7 cellular contexts compared by ENCODE assay signal in the genomic region with DNA sequence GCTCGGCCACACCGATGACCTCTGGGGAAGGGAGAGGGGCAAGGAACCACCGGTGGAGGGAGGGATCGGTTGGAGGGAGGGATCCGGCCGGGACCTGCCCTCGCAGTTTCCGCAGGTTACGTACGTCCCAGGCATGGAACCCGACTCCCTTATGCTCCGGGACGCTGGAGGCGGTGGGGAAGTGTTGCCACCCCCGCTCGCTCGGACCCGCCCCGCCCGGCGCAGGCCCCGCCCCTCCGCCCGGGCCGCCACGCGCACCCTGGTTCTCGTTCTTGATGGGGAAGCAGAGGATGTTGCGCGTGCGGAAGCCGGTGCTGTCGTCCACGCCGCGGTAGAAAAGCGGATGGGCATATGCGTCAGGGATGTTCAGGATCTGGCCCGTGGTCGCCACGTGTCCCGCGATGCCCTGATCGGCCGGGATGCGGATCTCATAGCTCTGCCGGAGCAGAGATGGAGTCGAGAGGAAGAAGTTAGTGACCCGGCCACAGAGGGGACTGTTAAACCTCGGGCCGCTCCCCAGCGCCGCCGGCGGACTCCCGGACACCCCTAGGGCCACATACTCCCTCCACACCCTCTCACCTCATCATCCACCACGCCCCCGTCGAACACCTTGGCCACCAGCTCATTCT.
DNase-seq lines count a peak whose midpoint lies in the region; ATAC-seq and TF ChIP-seq lines count a peak whose summit lies in the region.

No MANE protein-coding gene starts in this region.

- no peaks in the 10 kb centered on the region for H3K4me1 ChIP-seq in ectodermal cell (ENCODE audit: control insufficient read depth, insufficient read depth, low read length)
- H3K4me1 ChIP-seq in naive thymus-derived CD4-positive, alpha-beta T cell (ENCODE audit: control insufficient read depth in 2 of 2, insufficient read depth in 2 of 2, low read length in 2 of 2), result peaks cover 13 to 17% of the 10 kb centered on the region in 2 donors
- peaks cover 18% of the 10 kb centered on the region for H3K4me1 ChIP-seq in suprapubic skin
- 0 out of 2 replicates have a peak, but pooled peaks cover 3% of the 10 kb centered on the region for H3K4me1 ChIP-seq in Caco-2

- DNase-seq in activated CD4-positive, alpha-beta T cell treated with anti-CD3 and anti-CD28 coated beads for 4 hours, result peak; percentile 58 to 63
- DNase-seq in naive thymus-derived CD4-positive, alpha-beta T cell, result peak; percentile 24 to 60 (median 48)
- DNase-seq in suprapubic skin (ENCODE audit: low spot score in 2 of 2) (peak in 1 of 2 donors; percentile 74), NCI-H526 (lab: John Stamatoyannopoulos, UW) (no peak), NCI-H446 treated with DMSO at 0.1 percent for 48 hours (lab: John Stamatoyannopoulos, UW) (no peak), Caco-2 (no peak)

- WGBS in ectodermal cell, 2 experiments, result 6% methylated on average over 59 of the region's 59 CpGs
- WGBS in suprapubic skin, result 14% methylated on average over 2 of the region's 59 CpGs

- H3K9me3 Mint-ChIP-seq in naive thymus-derived CD4-positive, alpha-beta T cell, result no peaks in the 10 kb centered on the region
- no peaks in the 10 kb centered on the region for H3K9me3 Mint-ChIP-seq in Caco-2 (ENCODE audit: unreplicated experiment)

- H3K4me3 ChIP-seq in ectodermal cell (ENCODE audit: insufficient read depth, low read depth, low read length) (peak overlapping the region; percentile 20), suprapubic skin (peak overlapping the region; percentile 10), Caco-2 (ENCODE audit: low read depth, low read length) (no peak overlapping the region)
- peak overlapping the region; percentile 72 for H3K4me3 ChIP-seq in naive thymus-derived CD4-positive, alpha-beta T cell (ENCODE audit: low read length)

- H3K36me3 Mint-ChIP-seq in naive thymus-derived CD4-positive, alpha-beta T cell, result peaks cover 0 to 8% (median 0%) of the 10 kb centered on the region in 5 donors
- H3K36me3 Mint-ChIP-seq in Caco-2 (ENCODE audit: insufficient read depth, unreplicated experiment), result no peaks in the 10 kb centered on the region

- peaks cover 11 to 49% (median 25%) of the 10 kb centered on the region in 5 donors for H3K27me3 Mint-ChIP-seq in naive thymus-derived CD4-positive, alpha-beta T cell
- H3K27me3 Mint-ChIP-seq in Caco-2 (ENCODE audit: insufficient read depth, unreplicated experiment), result peaks cover 7% of the 10 kb centered on the region

- no TSS peak for BruUV-seq in Caco-2 (replicated peaks; lab: Mats Ljungman, UMichigan)

- TF ChIP-seq POLR2A in suprapubic skin (IDR thresholded peaks at IDR 0.05), result no peak

- TF ChIP-seq EP300 in suprapubic skin (IDR thresholded peaks at IDR 0.05), result no peak

- intact Hi-C loops in naive thymus-derived CD4-positive, alpha-beta T cell (cut with micrococcal nuclease), result loop anchor here (2.0 kb wide), 2 partner anchors 24 to 594 kb away; no protein-coding TSS in a partner anchor
- intact Hi-C loops in Caco-2 (cut with micrococcal nuclease; ENCODE audit: unreplicated experiment), result no loop called here

- peak overlapping the region; percentile 60 to 92 (median 76) for H3K27ac Mint-ChIP-seq in naive thymus-derived CD4-positive, alpha-beta T cell
- no peak overlapping the region for H3K27ac Mint-ChIP-seq in Caco-2 (ENCODE audit: unreplicated experiment)

- TF ChIP-seq CTCF in suprapubic skin (IDR thresholded peaks at IDR 0.05) (no peak), Caco-2 (IDR thresholded peaks at IDR 0.05; ENCODE audit: insufficient read depth in 1 of 2, low read depth in 1 of 2, low read length in 1 of 2, severe bottlenecking in 1 of 2, unreplicated experiment in 1 of 2) (no peak)

- CTCF ChIA-PET in naive thymus-derived CD4-positive, alpha-beta T cell (lab: Charles Lee), result interaction anchor here (1.1 to 2.1 kb wide), 3 partner anchors 21 to 99 kb away, joined by 3 to 8 read pairs (median 3); no protein-coding TSS in a partner anchor
- CTCF ChIA-PET in Caco-2 (lab: Charles Lee), result interaction anchor here (1.0 to 2.5 kb wide), 2 partner anchors 84 to 114 kb away, joined by 3 to 7 read pairs; no protein-coding TSS in a partner anchor

- no peaks in the 10 kb centered on the region for H3K9me3 ChIP-seq in ectodermal cell (ENCODE audit: control insufficient read depth, low read length)
- no peaks in the 10 kb centered on the region for H3K9me3 ChIP-seq in naive thymus-derived CD4-positive, alpha-beta T cell (ENCODE audit: control insufficient read depth in 2 of 3, low read length in 3 of 3)
- H3K9me3 ChIP-seq in suprapubic skin, result no peaks in the 10 kb centered on the region
- no peaks in the 10 kb centered on the region for H3K9me3 ChIP-seq in Caco-2

- H3K27me3 ChIP-seq in ectodermal cell (ENCODE audit: control insufficient read depth, insufficient read depth, low read length, poor library complexity, severe bottlenecking) (peaks cover 65% of the 10 kb centered on the region), suprapubic skin (peaks cover 55% of the 10 kb centered on the region), Caco-2 (replicated peaks; ENCODE audit: control insufficient read depth, insufficient read depth, low read length) (no peaks in the 10 kb centered on the region; the same call in 1 of the 2 replicates)
- H3K27me3 ChIP-seq in naive thymus-derived CD4-positive, alpha-beta T cell (ENCODE audit: control insufficient read depth in 2 of 2, insufficient read depth in 2 of 2, low read length in 2 of 2), result no peaks in the 10 kb centered on the region

- peak overlapping the region; percentile 79 to 94 (median 90) for H3K4me3 Mint-ChIP-seq in naive thymus-derived CD4-positive, alpha-beta T cell
- H3K4me3 Mint-ChIP-seq in Caco-2 (ENCODE audit: unreplicated experiment), result no peak overlapping the region

- peak; percentile 75 for ATAC-seq in naive thymus-derived CD4-positive, alpha-beta T cell

- no peak overlapping the region for H3K27ac ChIP-seq in ectodermal cell (ENCODE audit: insufficient read depth, low read depth, low read length, poor library complexity, severe bottlenecking)
- no peak overlapping the region for H3K27ac ChIP-seq in naive thymus-derived CD4-positive, alpha-beta T cell (ENCODE audit: low read depth, low read length)
- H3K27ac ChIP-seq in suprapubic skin, result no peak overlapping the region

- H3K36me3 ChIP-seq in ectodermal cell (ENCODE audit: control insufficient read depth, insufficient read depth, low read length) (no peaks in the 10 kb centered on the region), suprapubic skin (no peaks in the 10 kb centered on the region), Caco-2 (ENCODE audit: control insufficient read depth, insufficient read depth, low read length) (no peaks in the 10 kb centered on the region)
- H3K36me3 ChIP-seq in naive thymus-derived CD4-positive, alpha-beta T cell (ENCODE audit: control insufficient read depth in 2 of 3, insufficient read depth in 3 of 3, low read length in 3 of 3), result no peaks in the 10 kb centered on the region

- POLR2A ChIA-PET in naive thymus-derived CD4-positive, alpha-beta T cell (lab: Charles Lee), result no interaction called here
- POLR2A ChIA-PET in Caco-2 (lab: Charles Lee), result no interaction called here

- peaks cover 17 to 30% (median 26%) of the 10 kb centered on the region in 7 donors for H3K4me1 Mint-ChIP-seq in naive thymus-derived CD4-positive, alpha-beta T cell
- H3K4me1 Mint-ChIP-seq in Caco-2 (ENCODE audit: low read depth, unreplicated experiment), result no peaks in the 10 kb centered on the region

Comparison
In these comparisons a context has a peak if more than half of its experiments do, and no peak if none do; other contexts are left out.
1. DNase-seq: peak in activated CD4-positive, alpha-beta T cell treated with anti-CD3 and anti-CD28 coated beads for 4 hours (2 of 2) and naive thymus-derived CD4-positive, alpha-beta T cell (9 of 9); none in NCI-H526 (0 of 2), NCI-H446 treated with DMSO at 0.1 percent for 48 hours (single experiment) and Caco-2 (0 of 2).